Comparison of ENCODE assay signal across 8 cellular contexts in genomic region chr11:116772443-116773202, GRCh38. TPM values are rescaled to one million over a fixed set of nuclear protein-coding genes. Genes with fewer than 3 reads are reported as not detected.
DNase-seq lines count a peak whose midpoint lies in the region; ATAC-seq and TF ChIP-seq lines count a peak whose summit lies in the region.

Gene BUD13, minus strand, starts transcription at chr11:116772987. Its CDS starts 23 bp downstream, at chr11:116772964.

- H3K4me3 ChIP-seq in PC-3 (ENCODE audit: low read length) (peak within 1 kb of the TSS; percentile 98), epithelial cell of proximal tubule (ENCODE audit: low read depth, low read length) (peak within 1 kb of the TSS; percentile 83), mucosa of rectum (ENCODE audit: low read length in 2 of 2) (peak within 1 kb of the TSS; percentile 91 to 96)

- TF ChIP-seq CTCF in PC-3 (conservative IDR thresholded peaks at IDR 0.05; ENCODE audit: low read depth, low read length) (no peak), epithelial cell of proximal tubule (conservative IDR thresholded peaks at IDR 0.05; ENCODE audit: low read depth, low read length) (no peak)

- intact Hi-C loops in PC-3 (cut with micrococcal nuclease): loop anchor here (1.0 to 5.0 kb wide), 4 partner anchors 16 to 335 kb away; partner anchors contain the start of genes APOA1 and ZPR1

- H3K27me3 ChIP-seq in PC-3 (ENCODE audit: low read length) (no peaks in the 10 kb centered on the region), mucosa of rectum (ENCODE audit: control insufficient read depth in 2 of 2, insufficient read depth in 2 of 2, low read length in 2 of 2) (no peaks in the 10 kb centered on the region)

- H4K20me1 ChIP-seq in PC-3 (ENCODE audit: low read length): no peaks in the 10 kb centered on the region

- peaks cover 22% of the 10 kb centered on the region for H3K79me2 ChIP-seq in PC-3 (ENCODE audit: low read length)

- CTCF ChIA-PET in PC-3 (lab: Charles Lee): interaction anchor here (1.1 kb wide), 1 partner anchor 63 kb away, joined by 3 read pairs; no protein-coding TSS in a partner anchor

- H3K9me2 ChIP-seq in PC-3 (replicated peaks; ENCODE audit: low read length): no peaks in the 10 kb centered on the region

- no TSS peak for BruUV-seq in PC-3 (replicated peaks; lab: Mats Ljungman, UMichigan)

- H3K4me2 ChIP-seq in PC-3 (ENCODE audit: low read length): peak within 1 kb of the TSS; percentile 94

- peaks cover 6% of the 10 kb centered on the region for H3F3A ChIP-seq in PC-3 (ENCODE audit: low read length, unreplicated experiment)

- ATAC-seq in GM21515 (IDR thresholded peaks at IDR 0.05; ENCODE audit: unreplicated experiment) (peak; percentile 81), PC-3 (peak; percentile 86)

- peak within 1 kb of the TSS; percentile 75 for H3K27ac ChIP-seq in PC-3 (ENCODE audit: low read length)
- peak within 1 kb of the TSS; percentile 91 to 96 for H3K27ac ChIP-seq in mucosa of rectum (ENCODE audit: low read depth in 2 of 2, low read length in 2 of 2)

- peak; percentile 92 for DNase-seq in DMS 273 (lab: John Stamatoyannopoulos, UW; ENCODE audit: unreplicated experiment)
- DNase-seq in HuH-7.5 (ENCODE audit: low spot score): peak; percentile 73
- peak; percentile 94 for DNase-seq in PC-3
- peak; percentile 94 for DNase-seq in activated T-cell treated with anti-CD3 and anti-CD28 coated beads for 48 hours (ENCODE audit: low read depth)
- no peak for DNase-seq in epithelial cell of proximal tubule (ENCODE audit: low read depth)
- DNase-seq in stimulated activated CD8-positive, alpha-beta memory T cell treated with anti-CD3 and anti-CD28 coated beads, Interleukin-7, amount 100 ng/mL, for 1 hour (ENCODE audit: low read depth in 2 of 2): peak; percentile 89 to 90

- H3K36me3 ChIP-seq in PC-3 (ENCODE audit: low read depth, low read length) (peaks cover 24% of the 10 kb centered on the region), mucosa of rectum (ENCODE audit: control insufficient read depth in 2 of 2, insufficient read depth in 2 of 2, low read length in 2 of 2) (peaks cover 9 to 10% of the 10 kb centered on the region in 2 donors)

- peak within 1 kb of the TSS; percentile 98 for H2AFZ ChIP-seq in PC-3 (ENCODE audit: low read length)

- H3K4me1 ChIP-seq in PC-3 (ENCODE audit: insufficient read depth, low read length): peaks cover 23% of the 10 kb centered on the region
- peaks cover 9 to 18% of the 10 kb centered on the region in 2 donors for H3K4me1 ChIP-seq in mucosa of rectum (ENCODE audit: control insufficient read depth in 2 of 2, insufficient read depth in 2 of 2, low read length in 2 of 2)

- peak within 1 kb of the TSS; percentile 97 for H3K9ac ChIP-seq in PC-3 (ENCODE audit: low read length)
- H3K9ac ChIP-seq in mucosa of rectum (ENCODE audit: low read depth in 1 of 2, low read length in 2 of 2): peak within 1 kb of the TSS; percentile 84 to 88

- H3K9me3 ChIP-seq in PC-3 (ENCODE audit: low read length) (no peaks in the 10 kb centered on the region), mucosa of rectum (ENCODE audit: control insufficient read depth in 2 of 2, low read length in 2 of 2) (no peaks in the 10 kb centered on the region)

- POLR2A ChIA-PET in PC-3 (lab: Charles Lee; ENCODE audit: unreplicated experiment): interaction anchor here (0.6 kb wide), 1 partner anchor 823 kb away, joined by 3 read pairs; no protein-coding TSS in a partner anchor

RNA-seq across cellular contexts. Expression of gene BUD13, which starts in this region (rescaled TPM):
- 28.9 and 38.0 TPM in 2 replicates for total RNA-seq in PC-3 (2014; rRNA removed)
- 27.7 and 33.7 TPM in 2 replicates for total RNA-seq in epithelial cell of proximal tubule
